24 cellular contexts compared by ENCODE assay signal in genomic region chr20:50356522-50356880, GRCh38.
"Had no signal": no experiment of that assay in that cellular context is flagged by ENCODE, and none has a peak within 500 bp of the region (broad histone marks: within the 10 kb centered on the region; RNA-seq: fewer than 3 reads in every experiment).

No MANE protein-coding gene starts in this region.

- H3K4me1 Mint-ChIP-seq: activated naive CD8-positive, alpha-beta T cell treated with anti-CD3 and anti-CD28 coated beads for 36 hours had no signal

- ATAC-seq: activated CD4-positive, CD25-positive, alpha-beta regulatory T cell treated with anti-CD3 and anti-CD28 coated beads, Interleukin-2, amount 50 U/mL, for 24 hours; activated CD8-positive, alpha-beta T cell treated with anti-CD3 and anti-CD28 coated beads, Interleukin-2, amount 10 ng/mL, durations not matched to agents 7 days and 5 days; left lobe of liver; natural killer cell treated with Interleukin-12 subunit alpha and Interleukin-12 subunit beta and Interleukin-15 and Interleukin-18, amount 100 ng/mL, for 72 hours; T-cell had no signal

- FAIRE-seq: keratinocyte, urothelium cell line had no signal

- H3K36me3 Mint-ChIP-seq: activated naive CD8-positive, alpha-beta T cell treated with anti-CD3 and anti-CD28 coated beads for 36 hours; brain; mesothelial cell of epicardium; natural killer cell treated with Interleukin-12 subunit alpha and Interleukin-12 subunit beta and Interleukin-15 and Interleukin-18, amount 100 ng/mL, for 72 hours; T-cell had no signal

- H3K4me3 ChIP-seq: dorsolateral prefrontal cortex, lung, tibial artery had no signal

- H3K27ac ChIP-seq: dorsolateral prefrontal cortex, tibial artery had no signal

- H3K27ac Mint-ChIP-seq: activated CD4-positive, alpha-beta T cell treated with anti-CD3 and anti-CD28 coated beads, Interleukin-2, amount 10 ng/mL, durations not matched to agents 7 days and 5 days; activated CD8-positive, alpha-beta T cell treated with anti-CD3 and anti-CD28 coated beads, Interleukin-2, amount 10 ng/mL, durations not matched to agents 7 days and 5 days; activated naive CD8-positive, alpha-beta T cell treated with anti-CD3 and anti-CD28 coated beads for 36 hours; activated T-cell treated with anti-CD3 and anti-CD28 coated beads, Interleukin-2, amount 50 U/mL, for 24 hours; brain; mesothelial cell of epicardium; T-cell had no signal

- H3K27me3 ChIP-seq: tibial artery had no signal

- H3K36me3 ChIP-seq: tibial artery had no signal

- H3K4me3 Mint-ChIP-seq: activated CD4-positive, alpha-beta T cell treated with anti-CD3 and anti-CD28 coated beads, Interleukin-2, amount 10 ng/mL, durations not matched to agents 7 days and 5 days; activated CD8-positive, alpha-beta T cell treated with anti-CD3 and anti-CD28 coated beads, Interleukin-2, amount 10 ng/mL, durations not matched to agents 7 days and 5 days; activated naive CD8-positive, alpha-beta T cell treated with anti-CD3 and anti-CD28 coated beads for 36 hours; activated T-cell treated with anti-CD3 and anti-CD28 coated beads, Interleukin-2, amount 50 U/mL, for 24 hours; mesothelial cell of epicardium; natural killer cell treated with Interleukin-12 subunit alpha and Interleukin-12 subunit beta and Interleukin-15 and Interleukin-18, amount 100 ng/mL, for 72 hours; T-cell had no signal

- H3K27me3 Mint-ChIP-seq: activated naive CD8-positive, alpha-beta T cell treated with anti-CD3 and anti-CD28 coated beads for 36 hours; activated T-cell treated with anti-CD3 and anti-CD28 coated beads, Interleukin-2, amount 50 U/mL, for 24 hours; T-cell had no signal

- H3K9me3 Mint-ChIP-seq: activated CD4-positive, alpha-beta T cell treated with anti-CD3 and anti-CD28 coated beads, Interleukin-2, amount 10 ng/mL, durations not matched to agents 7 days and 5 days; activated naive CD8-positive, alpha-beta T cell treated with anti-CD3 and anti-CD28 coated beads for 36 hours; activated T-cell treated with anti-CD3 and anti-CD28 coated beads, Interleukin-2, amount 50 U/mL, for 24 hours; mesothelial cell of epicardium; natural killer cell treated with Interleukin-12 subunit alpha and Interleukin-12 subunit beta and Interleukin-15 and Interleukin-18, amount 100 ng/mL, for 72 hours; T-cell had no signal

- H3K9me3 ChIP-seq: tibial artery had no signal

- DNase-seq: activated CD4-positive, alpha-beta T cell treated with anti-CD3 and anti-CD28 coated beads, Interleukin-2, amount 10 ng/mL, durations not matched to agents 7 days and 5 days; activated CD8-positive, alpha-beta T cell treated with anti-CD3 and anti-CD28 coated beads, Interleukin-2, amount 10 ng/mL, durations not matched to agents 7 days and 5 days; activated effector memory CD4-positive, alpha-beta T cell treated with anti-CD3 and anti-CD28 coated beads, Interleukin-2, amount 50 U/mL, for 16 hours; activated naive CD8-positive, alpha-beta T cell treated with anti-CD3 and anti-CD28 coated beads for 36 hours; activated T-cell treated with anti-CD3 and anti-CD28 coated beads, Interleukin-2, amount 50 U/mL, for 24 hours; caudate nucleus; dorsolateral prefrontal cortex; foreskin fibroblast; hippocampal formation; nucleus accumbens; retina; stimulated activated CD4-positive, alpha-beta T cell treated with anti-CD3 and anti-CD28 coated beads, Interleukin-2, amount 100 ng/mL, for 24 hours; stimulated activated naive CD4-positive, alpha-beta T cell treated with Interleukin-2 at 50 U/mL for 16 hours; T-cell; T-helper 9 cell; tibial artery had no signal
